23 cellular contexts compared by ENCODE assay signal in the genomic region with DNA sequence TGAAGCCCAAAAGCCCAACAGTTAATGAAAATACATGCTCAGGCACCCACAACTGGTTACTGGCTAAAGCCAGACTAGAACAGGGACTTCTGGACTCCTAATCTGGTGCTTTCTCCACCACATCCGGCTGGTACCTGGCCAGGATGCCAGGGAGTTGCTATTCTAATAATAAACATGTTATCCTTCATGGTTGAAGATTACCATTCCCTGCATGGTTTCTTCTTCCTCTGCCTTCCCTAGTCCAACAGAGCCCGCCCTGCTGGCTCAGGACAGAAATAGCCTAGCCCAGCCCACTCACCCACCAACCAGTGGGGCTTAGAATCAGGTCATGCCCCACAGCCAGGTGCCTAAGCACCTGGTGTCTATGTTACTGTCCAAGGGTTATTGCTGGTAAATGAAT. TPM values are rescaled to one million over a fixed set of nuclear protein-coding genes. Genes with fewer than 3 reads are reported as not detected.
DNase-seq lines count a peak whose midpoint lies in the region; ATAC-seq and TF ChIP-seq lines count a peak whose summit lies in the region.
"Had no signal": no experiment of that assay in that cellular context is flagged by ENCODE, and none has a peak within 500 bp of the region (broad histone marks: within the 10 kb centered on the region; RNA-seq: fewer than 3 reads in every experiment).

No MANE protein-coding gene starts in this region.

- 73 to 100% methylated on average over 1 to 2 of the region's 2 CpGs for WGBS in gastroesophageal sphincter (ENCODE audit: low coverage in 1 of 2), 2 donors
- WGBS in tibial nerve, 2 donors, result 93 to 100% methylated on average over 2 of the region's 2 CpGs

- H3K4me3 ChIP-seq in HEK293 (ENCODE audit: low read depth, low read length) (no peak overlapping the region), gastroesophageal sphincter (no peak overlapping the region), parathyroid adenoma (ENCODE audit: low read depth, low read length) (no peak overlapping the region), tibial nerve (no peak overlapping the region)
- H3K4me3 ChIP-seq: Peyer's patch, stomach had no signal

- H3K27me3 ChIP-seq in gastroesophageal sphincter, result no peaks in the 10 kb centered on the region
- no peaks in the 10 kb centered on the region for H3K27me3 ChIP-seq in parathyroid adenoma (ENCODE audit: control insufficient read depth, insufficient read depth, low read length)
- H3K27me3 ChIP-seq in foreskin keratinocyte, result peaks cover 27% of the 10 kb centered on the region
- H3K27me3 ChIP-seq in tibial nerve, result no peaks in the 10 kb centered on the region
- H3K27me3 ChIP-seq: Peyer's patch, stomach had no signal

- POLR2A ChIA-PET in HEK293 (lab: Yijun Ruan, JAX), result no interaction called here

- DNase-seq in DMS 273 (lab: John Stamatoyannopoulos, UW; ENCODE audit: unreplicated experiment), result peak; percentile 66
- DNase-seq in DMS 273 treated with DMSO at 0.1 percent for 48 hours (lab: John Stamatoyannopoulos, UW), result no peak
- DNase-seq in foreskin keratinocyte, result no peak
- no peak for DNase-seq in tibial nerve (ENCODE audit: low spot score in 2 of 2)
- no peak for DNase-seq in progenitor cell of endocrine pancreas (ENCODE audit: low spot score, unreplicated experiment)
- DNase-seq: activated CD4-positive, alpha-beta T cell treated with anti-CD3 and anti-CD28 coated beads, Interleukin-2, amount 50 U/mL, for 4 hours; activated CD8-positive, alpha-beta memory T cell treated with anti-CD3 and anti-CD28 coated beads, Interleukin-2, amount 50 U/mL, for 4 hours; cerebellar nuclear complex; COR-L47; NCI-H1417; Peyer's patch; stimulated activated CD4-positive, alpha-beta T cell treated with anti-CD3 and anti-CD28 coated beads, Interleukin-4, amount 100 ng/mL, for 4 hours; stomach had no signal

- peaks cover 12% of the 10 kb centered on the region for H3K4me1 Mint-ChIP-seq in progenitor cell of endocrine pancreas (ENCODE audit: low read depth)
- H3K4me1 Mint-ChIP-seq: activated T-helper 17 cell treated with anti-CD3 and anti-CD28 coated beads, Interleukin-2, amount 50 U/mL, for 72 hours had no signal

- ATAC-seq in gastroesophageal sphincter, result no peak
- no peak for ATAC-seq in foreskin keratinocyte
- ATAC-seq: activated T-helper 17 cell treated with anti-CD3 and anti-CD28 coated beads, Interleukin-2, amount 50 U/mL, for 72 hours; natural killer cell treated with Interleukin-12 subunit alpha and Interleukin-12 subunit beta and Interleukin-15 and Interleukin-18, amount 100 ng/mL, for 72 hours had no signal

- H3K27ac Mint-ChIP-seq in progenitor cell of endocrine pancreas, result no peak overlapping the region
- H3K27ac Mint-ChIP-seq: activated naive CD8-positive, alpha-beta T cell; activated T-helper 17 cell treated with anti-CD3 and anti-CD28 coated beads, Interleukin-2, amount 50 U/mL, for 72 hours; natural killer cell treated with Interleukin-12 subunit alpha and Interleukin-12 subunit beta and Interleukin-15 and Interleukin-18, amount 100 ng/mL, for 72 hours; T-helper 2 cell treated with Interferon-gamma antibody and Interleukin-4, amounts not matched to agents 5 μg/mL and 100 μg/mL, for 36 hours; type B pancreatic cell; WTC11 had no signal

- CTCF ChIA-PET in HEK293 (lab: Yijun Ruan, JAX), result interaction anchor here (0.5 to 1.6 kb wide), 2 partner anchors 114 to 145 kb away, joined by 3 to 6 read pairs; no protein-coding TSS in a partner anchor

- no peaks in the 10 kb centered on the region for H3K9me3 Mint-ChIP-seq in progenitor cell of endocrine pancreas (ENCODE audit: low read depth)
- H3K9me3 Mint-ChIP-seq: activated T-helper 17 cell treated with anti-CD3 and anti-CD28 coated beads, Interleukin-2, amount 50 U/mL, for 72 hours; natural killer cell treated with Interleukin-12 subunit alpha and Interleukin-12 subunit beta and Interleukin-15 and Interleukin-18, amount 100 ng/mL, for 72 hours; T-helper 2 cell treated with Interferon-gamma antibody and Interleukin-4, amounts not matched to agents 5 μg/mL and 100 μg/mL, for 36 hours; type B pancreatic cell; WTC11 had no signal

- TF ChIP-seq POLR2A in gastroesophageal sphincter (IDR thresholded peaks at IDR 0.05) (no peak), tibial nerve (IDR thresholded peaks at IDR 0.05) (no peak)

- H3K9ac ChIP-seq in parathyroid adenoma, result no peak overlapping the region

- H3K9me3 ChIP-seq in HEK293 (ENCODE audit: control insufficient read depth, insufficient read depth, low read depth, low read length), result no peaks in the 10 kb centered on the region
- H3K9me3 ChIP-seq in gastroesophageal sphincter, result no peaks in the 10 kb centered on the region
- no peaks in the 10 kb centered on the region for H3K9me3 ChIP-seq in parathyroid adenoma (ENCODE audit: control insufficient read depth, low read length)
- no peaks in the 10 kb centered on the region for H3K9me3 ChIP-seq in tibial nerve
- H3K9me3 ChIP-seq: Peyer's patch, stomach had no signal

- H3K4me1 ChIP-seq in HEK293 (ENCODE audit: control insufficient read depth, insufficient read depth, low read length) (peaks cover 19% of the 10 kb centered on the region), gastroesophageal sphincter (peaks cover 13 to 66% (median 14%) of the 10 kb centered on the region in 3 donors), parathyroid adenoma (peaks cover 30% of the 10 kb centered on the region), foreskin keratinocyte (no peaks in the 10 kb centered on the region), tibial nerve (peaks cover 0 to 8% (median 0%) of the 10 kb centered on the region in 4 donors)
- H3K4me1 ChIP-seq: Peyer's patch had no signal

- H2AFZ ChIP-seq in parathyroid adenoma, result peak overlapping the region; percentile 76

- no peaks in the 10 kb centered on the region for H3K27me3 Mint-ChIP-seq in progenitor cell of endocrine pancreas
- H3K27me3 Mint-ChIP-seq: type B pancreatic cell had no signal

- H3K27ac ChIP-seq in HEK293 (ENCODE audit: extremely low read depth, low read depth, low read length) (peak overlapping the region; percentile 73; the same call in 1 of the 2 replicates), gastroesophageal sphincter (peak overlapping the region; percentile 20 to 79 (median 70)), parathyroid adenoma (peak overlapping the region; percentile 84), foreskin keratinocyte (no peak overlapping the region), tibial nerve (no peak overlapping the region)
- H3K27ac ChIP-seq: 22Rv1 had no signal

- TF ChIP-seq EP300 in gastroesophageal sphincter (IDR thresholded peaks at IDR 0.05) (no peak), tibial nerve (IDR thresholded peaks at IDR 0.05) (no peak)

- no peak overlapping the region for H3K4me3 Mint-ChIP-seq in progenitor cell of endocrine pancreas (ENCODE audit: low read depth)
- H3K4me3 Mint-ChIP-seq: activated naive CD8-positive, alpha-beta T cell; activated T-helper 17 cell treated with anti-CD3 and anti-CD28 coated beads, Interleukin-2, amount 50 U/mL, for 72 hours; natural killer cell treated with Interleukin-12 subunit alpha and Interleukin-12 subunit beta and Interleukin-15 and Interleukin-18, amount 100 ng/mL, for 72 hours; T-helper 2 cell treated with Interferon-gamma antibody and Interleukin-4, amounts not matched to agents 5 μg/mL and 100 μg/mL, for 36 hours; WTC11 had no signal

- no peaks in the 10 kb centered on the region for H3K36me3 ChIP-seq in HEK293 (ENCODE audit: control insufficient read depth in 2 of 2, insufficient read depth in 1 of 2, low read length in 2 of 2)
- no peaks in the 10 kb centered on the region for H3K36me3 ChIP-seq in gastroesophageal sphincter
- H3K36me3 ChIP-seq in parathyroid adenoma (ENCODE audit: control insufficient read depth, insufficient read depth, low read length), result no peaks in the 10 kb centered on the region
- no peaks in the 10 kb centered on the region for H3K36me3 ChIP-seq in tibial nerve
- H3K36me3 ChIP-seq: Peyer's patch, stomach had no signal

- TF ChIP-seq CTCF in HEK293 (tag by site-specific recombination; IDR thresholded peaks at IDR 0.05) (no peak), gastroesophageal sphincter (IDR thresholded peaks at IDR 0.05) (no peak), parathyroid adenoma (IDR thresholded peaks at IDR 0.05) (no peak), foreskin keratinocyte (conservative IDR thresholded peaks at IDR 0.05) (no peak), tibial nerve (IDR thresholded peaks at IDR 0.05) (no peak), progenitor cell of endocrine pancreas (IDR thresholded peaks at IDR 0.05; ENCODE audit: unreplicated experiment) (no peak)

- peak overlapping the region; percentile 11 for H3K4me2 ChIP-seq in parathyroid adenoma (ENCODE audit: low read length)

- peaks cover 2% of the 10 kb centered on the region for H3K79me2 ChIP-seq in parathyroid adenoma

- no peaks in the 10 kb centered on the region for H3K36me3 Mint-ChIP-seq in progenitor cell of endocrine pancreas (ENCODE audit: insufficient read depth)
- H3K36me3 Mint-ChIP-seq: activated naive CD8-positive, alpha-beta T cell; natural killer cell treated with Interleukin-12 subunit alpha and Interleukin-12 subunit beta and Interleukin-15 and Interleukin-18, amount 100 ng/mL, for 72 hours; type B pancreatic cell; WTC11 had no signal

TF ChIP-seq in HEK293, 187 proteins besides CTCF, POLR2A, EP300 and RAD21 (continues in another document):
- no peak for TF ChIP-seq ZNF623 (tag by site-specific recombination; IDR thresholded peaks at IDR 0.05)
- TF ChIP-seq ZNF629 (tag by site-specific recombination; IDR thresholded peaks at IDR 0.05), result no peak
- no peak for TF ChIP-seq ZNF2 (tag by site-specific recombination; IDR thresholded peaks at IDR 0.05)

RNA-seq across cellular contexts. Expression of a gene that starts 35.5 kb away (rescaled TPM):
- total RNA-seq in gastroesophageal sphincter, result 10 to 100 TPM; 41.7 to 84.8 (median 58.0) TPM
- total RNA-seq in foreskin keratinocyte, result 10.2 and 10.4 TPM in 2 replicates
- polyA plus RNA-seq in foreskin keratinocyte, result 2.4 and 2.9 TPM in 2 replicates
- total RNA-seq in tibial nerve, result 10 to 100 TPM; 27.0 to 45.0 (median 39.3) TPM
- 16.6 and 17.3 TPM in 2 replicates for total RNA-seq in progenitor cell of endocrine pancreas

RNA-seq across cellular contexts. Expression of a gene that starts 46.6 kb away (rescaled TPM):
- 10 to 100 TPM; 13.7 to 26.2 (median 21.2) TPM for total RNA-seq in gastroesophageal sphincter
- 8.2 and 9.9 TPM in 2 replicates for total RNA-seq in foreskin keratinocyte
- 7.8 and 9.3 TPM in 2 replicates for polyA plus RNA-seq in foreskin keratinocyte
- 10 to 100 TPM; 12.0 to 20.6 (median 17.3) TPM for total RNA-seq in tibial nerve
- 20.3 and 22.9 TPM in 2 replicates for total RNA-seq in progenitor cell of endocrine pancreas

RNA-seq across cellular contexts. Expression of a gene that starts 46.8 kb away (rescaled TPM):
- total RNA-seq in gastroesophageal sphincter (10 to 100 TPM in 1 of 4 donors, 1 to 10 TPM in 3; 4.5 to 14.9 (median 6.9) TPM), foreskin keratinocyte (22.6 and 24.4 TPM in 2 replicates), tibial nerve (10 to 100 TPM in 3 of 4 donors, 1 to 10 TPM in 1; 9.6 to 31.2 (median 24.6) TPM), progenitor cell of endocrine pancreas (37.6 and 37.8 TPM in 2 replicates)
- polyA plus RNA-seq in foreskin keratinocyte, result 33.9 and 38.9 TPM in 2 replicates

Comparison
In these comparisons a context has a peak if more than half of its experiments do, and no peak if none do; other contexts are left out.
1. H3K27ac ChIP-seq: peak in HEK293 (single experiment), gastroesophageal sphincter (4 of 4) and parathyroid adenoma (single experiment); none in foreskin keratinocyte (single experiment) and tibial nerve (0 of 4).